ENCODE assay signal across 34 cellular contexts in the genomic region with DNA sequence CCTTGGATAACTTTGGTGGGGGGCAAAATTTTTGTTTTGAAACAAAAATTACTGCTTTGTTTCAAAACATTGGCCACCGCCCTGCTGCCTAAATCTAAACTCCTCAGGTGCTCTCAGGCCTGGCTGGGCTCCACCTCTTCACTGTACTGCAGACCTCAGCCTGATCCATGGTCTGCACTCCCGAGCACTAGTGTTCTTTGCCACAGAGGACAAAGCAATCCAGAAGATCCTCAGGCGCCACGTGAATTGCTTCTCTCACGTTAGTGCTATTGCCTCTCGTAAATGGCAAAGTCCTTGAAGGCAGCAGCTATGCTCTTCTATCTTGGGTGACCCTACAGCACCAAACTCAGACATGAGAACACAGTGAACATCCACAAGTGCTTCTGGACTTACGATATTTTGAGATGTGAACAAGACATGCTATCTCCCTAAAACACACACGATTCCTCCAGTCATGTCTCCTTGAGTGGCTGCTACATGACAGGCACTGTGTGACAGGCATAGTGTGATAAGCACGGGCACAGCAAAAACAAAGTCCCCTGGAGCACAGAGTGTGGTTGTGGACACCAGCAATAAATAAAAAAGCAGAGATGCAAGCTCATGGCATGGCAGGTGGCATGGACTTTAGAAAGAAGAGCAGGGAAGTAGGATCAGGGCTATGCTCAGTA.
"Had no signal": no experiment of that assay in that cellular context is flagged by ENCODE, and none has a peak within 500 bp of the region (broad histone marks: within the 10 kb centered on the region; RNA-seq: fewer than 3 reads in every experiment).

No MANE protein-coding gene starts in this region.

- H3K36me3 Mint-ChIP-seq: activated CD4-positive, alpha-beta memory T cell treated with anti-CD3 and anti-CD28 coated beads for 36 hours; activated naive CD4-positive, alpha-beta T cell treated with anti-CD3 and anti-CD28 coated beads, Interleukin-2, amount 10 ng/mL, durations not matched to agents 7 days and 5 days; activated naive CD8-positive, alpha-beta T cell treated with anti-CD3 and anti-CD28 coated beads, Interleukin-2, amount 10 ng/mL, durations not matched to agents 7 days and 5 days had no signal

- ATAC-seq: activated CD4-positive, CD25-positive, alpha-beta regulatory T cell treated with anti-CD3 and anti-CD28 coated beads, Interleukin-2, amount 50 U/mL, for 24 hours; activated CD8-positive, alpha-beta T cell treated with anti-CD3 and anti-CD28 coated beads, Interleukin-2, amount 10 ng/mL, durations not matched to agents 7 days and 5 days; activated naive CD4-positive, alpha-beta T cell treated with anti-CD3 and anti-CD28 coated beads, Interleukin-2, amount 50 U/mL, for 72 hours; activated T-cell treated with anti-CD3 and anti-CD28 coated beads, Interleukin-2, amount 50 U/mL, for 72 hours; effector memory CD8-positive, alpha-beta T cell; T-helper 17 cell had no signal

- H3K4me1 ChIP-seq: esophagus squamous epithelium had no signal

- H3K9me3 ChIP-seq: esophagus squamous epithelium had no signal

- H3K27ac Mint-ChIP-seq: activated B cell treated with CpG ODN at 0.5 μM for 24 hours; activated CD4-positive, alpha-beta memory T cell treated with anti-CD3 and anti-CD28 coated beads for 36 hours; activated CD4-positive, alpha-beta T cell treated with anti-CD3 and anti-CD28 coated beads, Interleukin-2, amount 10 ng/mL, durations not matched to agents 24 days and 14 days; activated CD8-positive, alpha-beta T cell treated with anti-CD3 and anti-CD28 coated beads, Interleukin-2, amount 10 ng/mL, durations not matched to agents 7 days and 5 days; activated naive CD4-positive, alpha-beta T cell treated with anti-CD3 and anti-CD28 coated beads, Interleukin-2, amount 10 ng/mL, durations not matched to agents 7 days and 5 days; activated naive CD4-positive, alpha-beta T cell treated with anti-CD3 and anti-CD28 coated beads, Interleukin-2, amount 50 U/mL, for 72 hours; activated naive CD8-positive, alpha-beta T cell treated with anti-CD3 and anti-CD28 coated beads, Interleukin-2, amount 10 ng/mL, durations not matched to agents 7 days and 5 days; activated T-cell treated with anti-CD3 and anti-CD28 coated beads, Interleukin-2, amount 50 U/mL, for 24 hours; activated T-cell treated with anti-CD3 and anti-CD28 coated beads, Interleukin-2, amount 50 U/mL, for 72 hours; effector memory CD8-positive, alpha-beta T cell; T-helper 17 cell; T-helper 2 cell treated with Interferon-gamma antibody and Interleukin-4, amounts not matched to agents 5 μg/mL and 100 μg/mL, for 36 hours had no signal

- H3K36me3 ChIP-seq: brain microvascular endothelial cell, esophagus squamous epithelium, WERI-Rb-1 had no signal

- DNase-seq: activated B cell treated with CpG ODN at 0.5 μM for 24 hours; activated CD4-positive, alpha-beta memory T cell treated with anti-CD3 and anti-CD28 coated beads for 36 hours; activated CD4-positive, alpha-beta T cell treated with anti-CD3 and anti-CD28 coated beads, Interleukin-2, amount 10 ng/mL, durations not matched to agents 24 days and 14 days; activated CD8-positive, alpha-beta memory T cell treated with anti-CD3 and anti-CD28 coated beads, Interleukin-2, amount 50 U/mL, for 48 hours; activated CD8-positive, alpha-beta T cell treated with anti-CD3 and anti-CD28 coated beads, Interleukin-2, amount 10 ng/mL, durations not matched to agents 7 days and 5 days; activated gamma-delta T cell; activated naive CD4-positive, alpha-beta T cell; activated naive CD4-positive, alpha-beta T cell treated with anti-CD3 and anti-CD28 coated beads, Interleukin-2, amount 10 ng/mL, durations not matched to agents 7 days and 5 days; activated naive CD8-positive, alpha-beta T cell treated with anti-CD3 and anti-CD28 coated beads, Interleukin-2, amount 10 ng/mL, durations not matched to agents 7 days and 5 days; activated T-cell treated with anti-CD3 and anti-CD28 coated beads for 4 hours; activated T-cell treated with anti-CD3 and anti-CD28 coated beads, Interleukin-2, amount 50 U/mL, for 24 hours; activated T-cell treated with anti-CD3 and anti-CD28 coated beads, Interleukin-2, amount 50 U/mL, for 72 hours; amniotic stem cell; anterior cingulate cortex; brain microvascular endothelial cell; caudate nucleus; cortex of kidney; dermis blood vessel endothelial cell; effector CD4-positive, alpha-beta T cell; effector memory CD8-positive, alpha-beta T cell; erythroblast; esophagus squamous epithelium; foreskin melanocyte; head of caudate nucleus; T-helper 1 cell; T-helper 17 cell; T1000; WERI-Rb-1 had no signal

- H3K4me1 Mint-ChIP-seq: activated B cell treated with CpG ODN at 0.5 μM for 24 hours; activated CD4-positive, alpha-beta T cell treated with anti-CD3 and anti-CD28 coated beads, Interleukin-2, amount 10 ng/mL, durations not matched to agents 24 days and 14 days; activated naive CD4-positive, alpha-beta T cell treated with anti-CD3 and anti-CD28 coated beads, Interleukin-2, amount 10 ng/mL, durations not matched to agents 7 days and 5 days; activated naive CD8-positive, alpha-beta T cell treated with anti-CD3 and anti-CD28 coated beads, Interleukin-2, amount 10 ng/mL, durations not matched to agents 7 days and 5 days; T-helper 17 cell had no signal

- H3K27me3 Mint-ChIP-seq: activated B cell treated with CpG ODN at 0.5 μM for 24 hours; activated CD4-positive, alpha-beta memory T cell treated with anti-CD3 and anti-CD28 coated beads for 36 hours; activated CD4-positive, alpha-beta T cell treated with anti-CD3 and anti-CD28 coated beads, Interleukin-2, amount 10 ng/mL, durations not matched to agents 24 days and 14 days; activated naive CD4-positive, alpha-beta T cell treated with anti-CD3 and anti-CD28 coated beads, Interleukin-2, amount 10 ng/mL, durations not matched to agents 7 days and 5 days; activated naive CD8-positive, alpha-beta T cell treated with anti-CD3 and anti-CD28 coated beads, Interleukin-2, amount 10 ng/mL, durations not matched to agents 7 days and 5 days; activated T-cell treated with anti-CD3 and anti-CD28 coated beads, Interleukin-2, amount 50 U/mL, for 24 hours; effector memory CD8-positive, alpha-beta T cell; T-helper 17 cell had no signal

- H3K4me3 ChIP-seq: esophagus squamous epithelium had no signal

- H3K9me3 Mint-ChIP-seq: activated CD4-positive, alpha-beta memory T cell treated with anti-CD3 and anti-CD28 coated beads for 36 hours had no signal

- H3K27ac ChIP-seq: brain microvascular endothelial cell, esophagus squamous epithelium, WERI-Rb-1 had no signal

- H3K4me3 Mint-ChIP-seq: activated B cell treated with CpG ODN at 0.5 μM for 24 hours; activated CD4-positive, alpha-beta memory T cell treated with anti-CD3 and anti-CD28 coated beads for 36 hours; activated CD4-positive, alpha-beta T cell treated with anti-CD3 and anti-CD28 coated beads, Interleukin-2, amount 10 ng/mL, durations not matched to agents 24 days and 14 days; activated CD8-positive, alpha-beta T cell treated with anti-CD3 and anti-CD28 coated beads, Interleukin-2, amount 10 ng/mL, durations not matched to agents 7 days and 5 days; activated naive CD4-positive, alpha-beta T cell treated with anti-CD3 and anti-CD28 coated beads, Interleukin-2, amount 10 ng/mL, durations not matched to agents 7 days and 5 days; activated naive CD8-positive, alpha-beta T cell treated with anti-CD3 and anti-CD28 coated beads, Interleukin-2, amount 10 ng/mL, durations not matched to agents 7 days and 5 days; activated T-cell treated with anti-CD3 and anti-CD28 coated beads, Interleukin-2, amount 50 U/mL, for 24 hours; activated T-cell treated with anti-CD3 and anti-CD28 coated beads, Interleukin-2, amount 50 U/mL, for 72 hours; effector memory CD8-positive, alpha-beta T cell; T-helper 17 cell; T-helper 2 cell treated with Interferon-gamma antibody and Interleukin-4, amounts not matched to agents 5 μg/mL and 100 μg/mL, for 36 hours had no signal

- H3K27me3 ChIP-seq: brain microvascular endothelial cell, esophagus squamous epithelium had no signal

- FAIRE-seq: astrocyte, bronchial epithelial cell, colon had no signal
